Comparison of ENCODE assay signal across 8 cellular contexts in genomic region chr12:82517027-82517426, GRCh38.
DNase-seq lines count a peak whose midpoint lies in the region; ATAC-seq and TF ChIP-seq lines count a peak whose summit lies in the region.

No MANE protein-coding gene starts in this region.

- peak; percentile 65 to 78 for TF ChIP-seq RAD21 in liver (IDR thresholded peaks at IDR 0.05)

- DNase-seq in cardiac muscle cell (ENCODE audit: low read depth in 1 of 2, low spot score in 1 of 2) = peak in 1 of 2 donors; percentile 21
- no peak for DNase-seq in cardiac septum (ENCODE audit: low spot score)
- DNase-seq in SHP77 (lab: John Stamatoyannopoulos, UW) = peak; percentile 14 to 32
- DNase-seq in activated CD4-positive, alpha-beta T cell treated with anti-CD3 and anti-CD28 coated beads, Interleukin-2, amount 50 U/mL, for 4 hours = no peak
- DNase-seq in ureter (ENCODE audit: low spot score) = no peak
- DNase-seq in stimulated activated CD4-positive, alpha-beta T cell treated with anti-CD3 and anti-CD28 coated beads, Interleukin-4, amount 100 ng/mL, for 1 hour = no peak

- H3K4me1 ChIP-seq in cardiac muscle cell (ENCODE audit: low read depth) = peaks cover 11% of the 10 kb centered on the region
- H3K4me1 ChIP-seq in liver (ENCODE audit: control insufficient read depth in 4 of 4, insufficient read depth in 4 of 4, low read length in 3 of 4) = no peaks in the 10 kb centered on the region

- no peaks in the 10 kb centered on the region for H3K27me3 ChIP-seq in cardiac muscle cell
- H3K27me3 ChIP-seq in liver (ENCODE audit: control insufficient read depth in 4 of 4, insufficient read depth in 4 of 4, low read length in 3 of 4) = no peaks in the 10 kb centered on the region

- peak; percentile 75 for ATAC-seq in HG03039 (IDR thresholded peaks at IDR 0.05; ENCODE audit: unreplicated experiment)

- H3K4me3 ChIP-seq in cardiac muscle cell (no peak overlapping the region), liver (ENCODE audit: low read depth in 1 of 3, low read length in 3 of 3) (no peak overlapping the region)

- intact Hi-C loops in cardiac septum (cut with DNase I) = no loop called here

- TF ChIP-seq CTCF in cardiac muscle cell (IDR thresholded peaks at IDR 0.05; ENCODE audit: low read depth, low read length) = peak; percentile 58
- peak; percentile 53 for TF ChIP-seq CTCF in liver (IDR thresholded peaks at IDR 0.05; ENCODE audit: low read depth, low read length, missing input control)

- no peaks in the 10 kb centered on the region for H3K36me3 ChIP-seq in cardiac muscle cell
- H3K36me3 ChIP-seq in liver (ENCODE audit: control insufficient read depth in 4 of 4, insufficient read depth in 3 of 4, low read depth in 1 of 4, low read length in 3 of 4) = no peaks in the 10 kb centered on the region

- H3K27ac ChIP-seq in cardiac muscle cell (no peak overlapping the region), liver (ENCODE audit: low read depth in 1 of 2, low read length in 2 of 2) (no peak overlapping the region)

- H3K9me3 ChIP-seq in cardiac muscle cell (ENCODE audit: low read depth) (no peaks in the 10 kb centered on the region), liver (ENCODE audit: control insufficient read depth in 4 of 4, low read length in 3 of 4) (no peaks in the 10 kb centered on the region)

- H3K9ac ChIP-seq in liver (ENCODE audit: low read depth in 1 of 2, low read length in 2 of 2) = no peak overlapping the region

TF ChIP-seq in liver, 16 proteins besides CTCF, POLR2A, EP300 and RAD21:
- TF ChIP-seq YY1 (IDR thresholded peaks at IDR 0.05) (no peak), ZBTB33 (IDR thresholded peaks at IDR 0.05) (no peak), REST (IDR thresholded peaks at IDR 0.05) (no peak), NR2F2 (IDR thresholded peaks at IDR 0.05) (no peak), GABPA (IDR thresholded peaks at IDR 0.05 in 1 of 2, conservative IDR thresholded peaks at IDR 0.05 in 1 of 2) (no peak), FOXA2 (IDR thresholded peaks at IDR 0.05) (no peak)

Comparison
In these comparisons a context has a peak if more than half of its experiments do, and no peak if none do; other contexts are left out.
1. DNase-seq: peak in SHP77 (2 of 2); none in cardiac septum (single experiment), activated CD4-positive, alpha-beta T cell treated with anti-CD3 and anti-CD28 coated beads, Interleukin-2, amount 50 U/mL, for 4 hours (0 of 2), ureter (single experiment) and stimulated activated CD4-positive, alpha-beta T cell treated with anti-CD3 and anti-CD28 coated beads, Interleukin-4, amount 100 ng/mL, for 1 hour (single experiment).